In the genomic region with DNA sequence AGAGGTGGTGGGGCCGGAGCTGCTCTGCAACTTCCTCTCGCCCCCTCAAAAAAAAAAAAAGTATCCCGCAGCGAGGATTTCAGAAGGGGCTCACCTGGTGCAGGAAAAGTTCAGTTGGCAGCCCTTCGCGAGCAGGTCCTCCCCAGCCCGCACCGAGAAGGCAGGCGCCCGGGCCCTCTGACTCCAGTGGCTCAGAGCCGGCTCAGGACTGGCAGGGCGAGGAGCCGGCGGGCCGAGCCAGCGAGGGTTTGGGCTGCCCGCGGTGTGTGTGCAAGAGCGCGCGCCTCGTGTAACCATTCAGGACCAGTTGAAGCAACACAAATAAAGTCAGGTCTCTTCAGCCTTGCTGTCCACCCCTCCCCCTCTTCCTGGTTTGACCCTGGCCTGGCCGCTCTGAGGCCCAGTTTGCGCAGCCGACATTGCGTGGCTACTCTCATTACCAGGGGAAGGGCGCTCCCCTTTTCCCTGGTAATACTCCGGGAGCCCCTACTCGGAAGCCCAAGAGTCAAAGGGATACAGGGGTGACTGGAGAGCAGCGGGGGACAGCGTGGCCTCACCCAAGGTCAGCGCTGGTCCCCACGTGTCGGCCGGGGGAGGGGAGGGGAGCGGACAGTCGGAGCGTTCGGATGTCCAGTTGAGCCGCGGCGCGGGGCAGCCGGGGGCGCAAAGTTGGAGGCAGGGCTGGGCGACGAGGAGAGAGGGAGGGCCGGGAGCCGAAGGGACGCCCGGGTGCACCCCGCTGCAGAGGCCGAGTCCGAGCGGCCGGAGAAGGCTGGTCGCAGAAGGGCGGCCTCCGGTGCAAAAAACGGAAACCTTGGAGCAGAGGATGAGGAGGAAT, we compare ENCODE assay signal across 9 cellular contexts. TPM values are rescaled to one million over a fixed set of nuclear protein-coding genes. Genes with fewer than 3 reads are reported as not detected.
A peak's percentile ranks its signal among the peaks of the same experiment; 100 is the strongest.
DNase-seq lines count a peak whose midpoint lies in the region; TF ChIP-seq lines count a peak whose summit lies in the region.
"Had no signal": no experiment of that assay in that cellular context is flagged by ENCODE, and none has a peak within 500 bp of the region (broad histone marks: within the 10 kb centered on the region; RNA-seq: fewer than 3 reads in every experiment).

No MANE protein-coding gene starts in this region.

- POLR2A ChIA-PET in AG04450 (lab: Yijun Ruan, JAX), result no interaction called here
- POLR2A ChIA-PET in RWPE1 (lab: Yijun Ruan, JAX; ENCODE audit: low non-redundant PET), result no interaction called here

- no peak for TF ChIP-seq CTCF in AG04450 (IDR thresholded peaks at IDR 0.05; ENCODE audit: low read depth, low read length)
- TF ChIP-seq CTCF in MM.1S (IDR thresholded peaks at IDR 0.05; ENCODE audit: low read length), result no peak
- no peak for TF ChIP-seq CTCF in neural cell (IDR thresholded peaks at IDR 0.05; ENCODE audit: poor library complexity, severe bottlenecking)
- no peak for TF ChIP-seq CTCF in RWPE1 (conservative IDR thresholded peaks at IDR 0.05; ENCODE audit: low read depth)

- H2AFZ ChIP-seq in MM.1S (ENCODE audit: low read length), result peak overlapping the region; percentile 25
- H2AFZ ChIP-seq in neural cell (ENCODE audit: low read depth, low read length), result no peak overlapping the region

- H4K20me1 ChIP-seq in MM.1S (ENCODE audit: insufficient read depth, low read length) (no peaks in the 10 kb centered on the region), neural cell (ENCODE audit: insufficient read depth) (no peaks in the 10 kb centered on the region)

- 3 to 4% methylated on average over 56 to 60 of the region's 60 CpGs for WGBS in esophagus, 2 donors

- TF ChIP-seq EP300 in neural cell (conservative IDR thresholded peaks at IDR 0.05; ENCODE audit: poor library complexity, severe bottlenecking), result no peak

- no peak for DNase-seq in AG04450 (ENCODE audit: low read depth, low spot score)
- no peak for DNase-seq in MM.1S
- DNase-seq in RWPE1 (ENCODE audit: low spot score), result no peak
- DNase-seq in NCI-H510A treated with DMSO at 0.1 percent for 48 hours (lab: John Stamatoyannopoulos, UW), result no peak
- DNase-seq in HPDE6-E6E7 (ENCODE audit: extremely low spot score), result no peak
- DNase-seq in epidermal melanocyte (ENCODE audit: insufficient read length, low spot score), result no peak
- DNase-seq: NCI-H2171 treated with DMSO at 0.1 percent for 48 hours had no signal

- TF ChIP-seq RAD21 in neural cell (conservative IDR thresholded peaks at IDR 0.05), result no peak

- H3K27ac ChIP-seq in AG04450 (ENCODE audit: low read depth, low read length), result no peak overlapping the region
- H3K27ac ChIP-seq in MM.1S (ENCODE audit: low read length), result no peak overlapping the region
- H3K27ac ChIP-seq in esophagus (ENCODE audit: low read depth in 2 of 2, low read length in 1 of 2), result no peak overlapping the region
- H3K27ac ChIP-seq in neural cell (ENCODE audit: low read length), result no peak overlapping the region
- H3K27ac ChIP-seq in RWPE1, result no peak overlapping the region

- H3F3A ChIP-seq in MM.1S (ENCODE audit: insufficient read depth, low read length) (no peaks in the 10 kb centered on the region), neural cell (ENCODE audit: insufficient read depth, low read length, poor library complexity, severe bottlenecking) (no peaks in the 10 kb centered on the region)

- H3K4me2 ChIP-seq in MM.1S (ENCODE audit: low read depth, low read length) (peak overlapping the region; percentile 47; the same call in 1 of the 2 replicates), neural cell (ENCODE audit: low read length) (no peak overlapping the region)

- H3K9me2 ChIP-seq in MM.1S (replicated peaks; ENCODE audit: insufficient read depth, low read length), result no peaks in the 10 kb centered on the region
- no peaks in the 10 kb centered on the region for H3K9me2 ChIP-seq in neural cell (ENCODE audit: insufficient read depth, low read length)

- H3K27me3 ChIP-seq in AG04450 (ENCODE audit: control insufficient read depth, insufficient read depth, low read length) (peaks cover 89% of the 10 kb centered on the region), MM.1S (replicated peaks; ENCODE audit: insufficient read depth, low read length) (peaks cover 14% of the 10 kb centered on the region; the same call in 1 of the 2 replicates), esophagus (ENCODE audit: control insufficient read depth in 1 of 2, insufficient read depth in 2 of 2, low read length in 2 of 2) (peaks cover 20 to 42% of the 10 kb centered on the region in 2 donors), neural cell (ENCODE audit: insufficient read depth, low read depth, low read length) (peaks cover 99% of the 10 kb centered on the region)

- H3K36me3 ChIP-seq in MM.1S (replicated peaks; ENCODE audit: insufficient read depth, low read length), result no peaks in the 10 kb centered on the region
- H3K36me3 ChIP-seq in esophagus (ENCODE audit: control insufficient read depth in 2 of 2, insufficient read depth in 2 of 2, low read length in 1 of 2), result no peaks in the 10 kb centered on the region
- no peaks in the 10 kb centered on the region for H3K36me3 ChIP-seq in neural cell (ENCODE audit: insufficient read depth, low read length)

- 0 out of 2 replicates have a peak, but pooled peaks cover 6% of the 10 kb centered on the region for H3K4me1 ChIP-seq in MM.1S (ENCODE audit: low read length)
- H3K4me1 ChIP-seq in esophagus (ENCODE audit: control insufficient read depth in 2 of 2, insufficient read depth in 2 of 2, low read length in 1 of 2), result peaks cover 4 to 14% of the 10 kb centered on the region in 2 donors

- CTCF ChIA-PET in AG04450 (lab: Charles Lee), result no interaction called here
- CTCF ChIA-PET in RWPE1 (lab: Yijun Ruan, JAX), result interaction anchor here (0.6 kb wide), 1 partner anchor 14 kb away, joined by 3 read pairs; no protein-coding TSS in a partner anchor

- H3K79me2 ChIP-seq in MM.1S (ENCODE audit: low read length) (no peaks in the 10 kb centered on the region), neural cell (replicated peaks; ENCODE audit: insufficient read depth, low read length) (no peaks in the 10 kb centered on the region)

- H3K4me3 ChIP-seq in AG04450 (ENCODE audit: low read depth, low read length) (peak overlapping the region; percentile 27; the same call in 1 of the 2 replicates), MM.1S (ENCODE audit: low read length) (peak overlapping the region; percentile 47), esophagus (ENCODE audit: low read depth in 1 of 2, low read length in 2 of 2) (peak overlapping the region; percentile 26 to 34), neural cell (ENCODE audit: low read length) (peak overlapping the region; percentile 43)

- H3K9ac ChIP-seq in MM.1S (ENCODE audit: low read length) (no peak overlapping the region), neural cell (ENCODE audit: low read length) (no peak overlapping the region)

- H3K9me3 ChIP-seq in AG04450 (ENCODE audit: control insufficient read depth, insufficient read depth, low read length), result peaks cover 5% of the 10 kb centered on the region; the same call in 1 of the 2 replicates
- H3K9me3 ChIP-seq in MM.1S (replicated peaks; ENCODE audit: insufficient read depth, low read length), result no peaks in the 10 kb centered on the region
- H3K9me3 ChIP-seq in esophagus (ENCODE audit: control insufficient read depth in 2 of 2, insufficient read depth in 1 of 2, low read depth in 1 of 2, low read length in 1 of 2), result peaks cover 0 to 4% of the 10 kb centered on the region in 2 donors
- no peaks in the 10 kb centered on the region for H3K9me3 ChIP-seq in neural cell (ENCODE audit: low read length)

TF ChIP-seq in neural cell, 6 proteins besides CTCF, POLR2A, EP300 and RAD21:
- peak; percentile 80 for TF ChIP-seq EZH2 (IDR thresholded peaks at IDR 0.05; ENCODE audit: borderline replicate concordance, insufficient read depth, low read length, poor library complexity, severe bottlenecking)
- TF ChIP-seq, protein P1, sequence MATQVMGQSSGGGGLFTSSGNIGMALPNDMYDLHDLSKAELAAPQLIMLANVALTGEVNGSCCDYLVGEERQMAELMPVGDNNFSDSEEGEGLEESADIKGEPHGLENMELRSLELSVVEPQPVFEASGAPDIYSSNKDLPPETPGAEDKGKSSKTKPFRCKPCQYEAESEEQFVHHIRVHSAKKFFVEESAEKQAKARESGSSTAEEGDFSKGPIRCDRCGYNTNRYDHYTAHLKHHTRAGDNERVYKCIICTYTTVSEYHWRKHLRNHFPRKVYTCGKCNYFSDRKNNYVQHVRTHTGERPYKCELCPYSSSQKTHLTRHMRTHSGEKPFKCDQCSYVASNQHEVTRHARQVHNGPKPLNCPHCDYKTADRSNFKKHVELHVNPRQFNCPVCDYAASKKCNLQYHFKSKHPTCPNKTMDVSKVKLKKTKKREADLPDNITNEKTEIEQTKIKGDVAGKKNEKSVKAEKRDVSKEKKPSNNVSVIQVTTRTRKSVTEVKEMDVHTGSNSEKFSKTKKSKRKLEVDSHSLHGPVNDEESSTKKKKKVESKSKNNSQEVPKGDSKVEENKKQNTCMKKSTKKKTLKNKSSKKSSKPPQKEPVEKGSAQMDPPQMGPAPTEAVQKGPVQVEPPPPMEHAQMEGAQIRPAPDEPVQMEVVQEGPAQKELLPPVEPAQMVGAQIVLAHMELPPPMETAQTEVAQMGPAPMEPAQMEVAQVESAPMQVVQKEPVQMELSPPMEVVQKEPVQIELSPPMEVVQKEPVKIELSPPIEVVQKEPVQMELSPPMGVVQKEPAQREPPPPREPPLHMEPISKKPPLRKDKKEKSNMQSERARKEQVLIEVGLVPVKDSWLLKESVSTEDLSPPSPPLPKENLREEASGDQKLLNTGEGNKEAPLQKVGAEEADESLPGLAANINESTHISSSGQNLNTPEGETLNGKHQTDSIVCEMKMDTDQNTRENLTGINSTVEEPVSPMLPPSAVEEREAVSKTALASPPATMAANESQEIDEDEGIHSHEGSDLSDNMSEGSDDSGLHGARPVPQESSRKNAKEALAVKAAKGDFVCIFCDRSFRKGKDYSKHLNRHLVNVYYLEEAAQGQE (IDR thresholded peaks at IDR 0.05; ENCODE audit: borderline replicate concordance), result no peak

RNA-seq across cellular contexts. Expression of a gene that starts 12.3 kb away (rescaled TPM):
- polyA plus RNA-seq in AG04450 (2011; rRNA removed), result not detected in 2 replicates
- polyA minus RNA-seq in AG04450 (2011; rRNA and poly(A)+ RNA removed), result not detected in 2 replicates
- not detected for polyA plus RNA-seq in esophagus
- polyA plus RNA-seq in neural cell, result not detected in 2 replicates
- not detected in 2 replicates for polyA minus RNA-seq in neural cell
